19 cellular contexts compared by ENCODE assay signal in the genomic region with DNA sequence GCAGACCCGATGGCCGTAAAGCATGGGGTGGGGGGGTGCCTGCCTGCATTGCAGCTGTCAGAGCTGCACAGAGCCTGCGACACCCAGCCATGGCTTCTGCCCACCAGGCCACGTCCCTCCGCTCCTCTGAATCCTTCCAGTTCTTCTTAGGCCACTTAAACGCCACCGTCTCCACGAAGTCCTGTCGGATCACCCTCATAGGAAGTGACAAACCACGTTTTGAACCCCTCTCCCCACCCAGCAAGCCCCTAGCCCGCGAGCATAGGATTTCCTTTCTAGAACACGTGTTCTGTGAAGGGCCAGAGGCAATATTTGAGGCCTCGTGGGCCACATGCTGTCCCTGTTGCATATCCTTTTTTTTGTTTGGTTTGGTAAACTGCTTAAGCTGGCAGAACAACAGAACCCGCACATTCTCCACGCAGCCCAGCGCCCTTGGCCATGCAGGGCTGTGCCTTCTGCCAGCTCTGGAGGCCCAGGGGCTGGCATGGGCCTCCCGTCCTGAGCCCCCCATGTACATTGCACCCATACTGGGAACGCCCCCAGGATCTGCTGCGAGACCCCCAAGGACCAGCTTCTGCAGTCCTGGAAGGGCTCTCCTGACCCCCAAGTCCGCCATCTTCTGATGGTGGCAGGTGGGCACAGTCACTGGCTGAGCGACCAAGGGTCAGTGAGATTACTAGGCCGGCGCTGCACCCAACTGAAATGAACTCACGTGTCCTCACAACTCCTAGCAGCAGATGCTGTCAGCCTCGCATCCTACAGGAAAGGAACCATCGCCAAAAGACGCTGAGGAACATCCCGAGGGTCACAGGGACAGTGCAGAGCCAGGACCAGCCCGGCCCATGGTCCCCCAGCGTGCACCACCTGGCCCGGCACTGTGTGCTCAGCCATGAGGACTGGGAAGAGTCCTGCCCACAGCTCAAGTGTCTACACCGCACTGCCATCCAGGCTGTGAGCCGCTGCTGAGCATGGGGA.
"Had no signal": no experiment of that assay in that cellular context is flagged by ENCODE, and none has a peak within 500 bp of the region (broad histone marks: within the 10 kb centered on the region; RNA-seq: fewer than 3 reads in every experiment).

No MANE protein-coding gene starts in this region.

- H3K9me3 ChIP-seq: adrenal gland, gastrocnemius medialis, lower lobe of right lung, stomach, thyroid gland had no signal

- H3K4me1 ChIP-seq: adrenal gland, lower lobe of right lung had no signal

- DNase-seq: activated CD4-positive, alpha-beta T cell treated with anti-CD3 and anti-CD28 coated beads for 36 hours; activated CD8-positive, alpha-beta memory T cell treated with anti-CD3 and anti-CD28 coated beads, Interleukin-2, amount 50 U/mL, for 48 hours; activated naive CD4-positive, alpha-beta T cell treated with anti-CD3 and anti-CD28 coated beads for 36 hours; central memory CD4-positive, alpha-beta T cell; effector memory CD8-positive, alpha-beta T cell; gastrocnemius medialis; naive B cell; stimulated activated CD4-positive, alpha-beta T cell treated with anti-CD3 and anti-CD28 coated beads, Interleukin-15, amount 100 ng/mL, for 24 hours; stimulated activated CD4-positive, alpha-beta T cell treated with anti-CD3 and anti-CD28 coated beads, Interleukin-4, amount 100 ng/mL, for 4 hours; T-helper 1 cell had no signal

- H3K27ac ChIP-seq: adrenal gland, epithelial cell of prostate, gastrocnemius medialis, lower lobe of right lung, thyroid gland, WERI-Rb-1 had no signal

- H3K27me3 Mint-ChIP-seq: activated CD4-positive, alpha-beta T cell treated with anti-CD3 and anti-CD28 coated beads for 36 hours; activated CD8-positive, alpha-beta T cell treated with anti-CD3 and anti-CD28 coated beads for 36 hours; effector memory CD8-positive, alpha-beta T cell; naive B cell; progenitor cell of endocrine pancreas had no signal

- H3K4me3 Mint-ChIP-seq: activated CD4-positive, alpha-beta T cell treated with anti-CD3 and anti-CD28 coated beads for 36 hours; activated CD8-positive, alpha-beta T cell treated with anti-CD3 and anti-CD28 coated beads for 36 hours; activated naive CD4-positive, alpha-beta T cell treated with anti-CD3 and anti-CD28 coated beads for 36 hours; activated T-helper 1 cell treated with anti-CD3 and anti-CD28 coated beads, Interleukin-12 subunit alpha, Interleukin-12 subunit beta, Interleukin-2, Interleukin-4 antibody, amounts not matched to agents 30 ng/mL and 10 ng/mL and 1 ng/mL, durations not matched to agents 14 hours and 24 hours and 36 hours; effector memory CD8-positive, alpha-beta T cell had no signal

- H3K9me3 Mint-ChIP-seq: activated CD8-positive, alpha-beta T cell treated with anti-CD3 and anti-CD28 coated beads for 36 hours; activated naive CD4-positive, alpha-beta T cell treated with anti-CD3 and anti-CD28 coated beads for 36 hours; activated T-helper 1 cell treated with anti-CD3 and anti-CD28 coated beads, Interleukin-12 subunit alpha, Interleukin-12 subunit beta, Interleukin-2, Interleukin-4 antibody, amounts not matched to agents 30 ng/mL and 10 ng/mL and 1 ng/mL, durations not matched to agents 14 hours and 24 hours and 36 hours; effector memory CD8-positive, alpha-beta T cell; naive B cell had no signal

- ATAC-seq: effector memory CD8-positive, alpha-beta T cell had no signal

- H3K4me3 ChIP-seq: adrenal gland, gastrocnemius medialis, stomach, thyroid gland had no signal

- H3K27ac Mint-ChIP-seq: activated CD4-positive, alpha-beta T cell treated with anti-CD3 and anti-CD28 coated beads for 36 hours; activated CD8-positive, alpha-beta T cell treated with anti-CD3 and anti-CD28 coated beads for 36 hours; activated naive CD4-positive, alpha-beta T cell treated with anti-CD3 and anti-CD28 coated beads for 36 hours; activated T-helper 1 cell treated with anti-CD3 and anti-CD28 coated beads, Interleukin-12 subunit alpha, Interleukin-12 subunit beta, Interleukin-2, Interleukin-4 antibody, amounts not matched to agents 30 ng/mL and 10 ng/mL and 1 ng/mL, durations not matched to agents 14 hours and 24 hours and 36 hours; progenitor cell of endocrine pancreas had no signal

- H3K27me3 ChIP-seq: adrenal gland, gastrocnemius medialis, stomach, thyroid gland had no signal
